ENCODE assay signal across 13 cellular contexts in the genomic region with DNA sequence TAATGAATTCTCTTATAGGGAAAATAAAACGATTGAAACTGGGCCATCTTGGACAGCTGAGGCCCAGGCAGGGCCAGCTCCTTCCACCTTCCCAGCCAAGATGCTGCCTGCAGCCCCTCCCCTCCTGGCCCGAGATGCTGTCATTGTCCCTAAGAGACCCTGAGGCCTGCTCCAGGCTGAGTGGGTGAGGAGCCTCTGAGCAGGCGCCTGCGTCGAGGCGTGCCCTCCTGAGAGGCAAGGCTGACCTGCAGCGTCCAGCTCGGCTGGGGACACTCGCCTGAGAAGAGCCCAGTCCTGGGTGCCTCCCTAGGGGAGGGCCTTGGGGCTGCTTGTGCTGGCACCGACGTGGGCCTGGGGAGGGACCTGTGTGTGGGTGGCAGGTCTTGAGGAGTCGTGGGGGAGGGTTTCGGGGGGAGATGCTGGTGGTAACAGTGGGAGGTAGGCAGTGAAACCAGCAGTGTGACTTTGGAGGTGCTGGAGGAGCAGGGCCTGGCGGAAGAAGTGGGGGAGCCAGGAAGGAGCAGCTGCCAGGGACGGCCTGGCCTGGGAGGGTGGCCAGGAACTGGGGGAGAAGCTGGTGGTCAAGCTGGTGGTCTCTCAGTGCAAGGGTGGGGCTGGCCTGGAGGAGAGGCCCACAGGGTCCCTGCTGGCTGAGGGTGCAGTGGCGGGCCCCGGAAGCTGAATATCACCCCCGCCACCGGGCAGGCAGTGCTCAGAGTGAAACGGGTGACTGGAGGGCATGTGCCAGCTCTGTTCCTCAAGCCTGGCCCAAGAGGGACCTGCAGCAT. TPM values are rescaled to one million over a fixed set of nuclear protein-coding genes. Genes with fewer than 3 reads are reported as not detected.
DNase-seq lines count a peak whose midpoint lies in the region; ATAC-seq lines count a peak whose summit lies in the region.
"Had no signal": no experiment of that assay in that cellular context is flagged by ENCODE, and none has a peak within 500 bp of the region (broad histone marks: within the 10 kb centered on the region; RNA-seq: fewer than 3 reads in every experiment).

No MANE protein-coding gene starts in this region.

- peaks cover 2% of the 10 kb centered on the region for H3K36me3 ChIP-seq in BLaER1
- peaks cover 6% of the 10 kb centered on the region for H3K36me3 ChIP-seq in iPS-15b (ENCODE audit: control insufficient read depth, insufficient read depth, low read length)
- no peaks in the 10 kb centered on the region for H3K36me3 ChIP-seq in skeletal muscle tissue (ENCODE audit: control insufficient read depth in 3 of 3, insufficient read depth in 3 of 3, low read length in 3 of 3)

- peaks cover 100% of the 10 kb centered on the region for H3K4me1 ChIP-seq in BLaER1
- no peaks in the 10 kb centered on the region for H3K4me1 ChIP-seq in iPS-15b (ENCODE audit: control insufficient read depth, insufficient read depth, low read length)
- H3K4me1 ChIP-seq in skeletal muscle tissue (ENCODE audit: control insufficient read depth in 3 of 3, insufficient read depth in 3 of 3, low read length in 3 of 3) = peaks cover 52 to 87% (median 86%) of the 10 kb centered on the region in 3 donors

- peak overlapping the region; percentile 19; the same call in 1 of the 2 replicates for H3K4me3 ChIP-seq in BLaER1
- no peak overlapping the region for H3K4me3 ChIP-seq in iPS-15b (ENCODE audit: low read depth, low read length)
- H3K4me3 ChIP-seq in skeletal muscle tissue (ENCODE audit: low read length in 3 of 3) = no peak overlapping the region
- H3K4me3 ChIP-seq: PC-9 had no signal

- ATAC-seq in GM19324 (IDR thresholded peaks at IDR 0.05; ENCODE audit: low FRiP score, unreplicated experiment) = no peak
- no peak for ATAC-seq in GM21367 (IDR thresholded peaks at IDR 0.05; ENCODE audit: unreplicated experiment)

- peaks cover 46% of the 10 kb centered on the region for H4K20me1 ChIP-seq in BLaER1

- H3K9me3 ChIP-seq in BLaER1 = no peaks in the 10 kb centered on the region
- H3K9me3 ChIP-seq in iPS-15b (ENCODE audit: control insufficient read depth, insufficient read depth, low read length) = no peaks in the 10 kb centered on the region
- H3K9me3 ChIP-seq in skeletal muscle tissue (ENCODE audit: control insufficient read depth in 3 of 3, low read length in 3 of 3) = no peaks in the 10 kb centered on the region

- H3K4me2 ChIP-seq in BLaER1 = peak overlapping the region; percentile 100
- H3K4me2 ChIP-seq: PC-9 had no signal

- DNase-seq in activated naive CD4-positive, alpha-beta T cell (lab: John Stamatoyannopoulos, UW) = no peak
- no peak for DNase-seq in activated CD4-positive, alpha-beta T cell treated with anti-CD3 and anti-CD28 coated beads for 1 hour
- DNase-seq: activated CD8-positive, alpha-beta memory T cell treated with anti-CD3 and anti-CD28 coated beads for 24 hours; PC-9; stimulated activated naive CD4-positive, alpha-beta T cell; T-helper 9 cell had no signal

- peak overlapping the region; percentile 70 for H3K9ac ChIP-seq in BLaER1
- peak overlapping the region; percentile 24 for H3K9ac ChIP-seq in iPS-15b (ENCODE audit: low read depth, low read length)
- peak overlapping the region in 2 of 3 donors; percentile 32 to 54 for H3K9ac ChIP-seq in skeletal muscle tissue (ENCODE audit: low read depth in 1 of 3, low read length in 3 of 3)

- H3K27me3 ChIP-seq in BLaER1 = no peaks in the 10 kb centered on the region
- H3K27me3 ChIP-seq in iPS-15b (ENCODE audit: control insufficient read depth, insufficient read depth, low read length) = no peaks in the 10 kb centered on the region
- H3K27me3 ChIP-seq in skeletal muscle tissue (ENCODE audit: control insufficient read depth in 3 of 3, insufficient read depth in 3 of 3, low read length in 3 of 3) = no peaks in the 10 kb centered on the region

- peak overlapping the region; percentile 94 for H3K27ac ChIP-seq in BLaER1
- H3K27ac ChIP-seq in angular gyrus (ENCODE audit: low read depth, low read length) = peak overlapping the region; percentile 72
- peak overlapping the region; percentile 84 for H3K27ac ChIP-seq in skeletal muscle tissue (ENCODE audit: low read depth, low read length)
- H3K27ac ChIP-seq: epithelial cell of prostate, PC-9 had no signal

RNA-seq across cellular contexts. Expression of a gene that starts 7.9 kb away (rescaled TPM):
- 5.2 TPM for total RNA-seq in skeletal muscle tissue

RNA-seq across cellular contexts. Expression of a gene that starts 35.7 kb away (rescaled TPM):
- 5.2 TPM for total RNA-seq in skeletal muscle tissue
